ENCODE assay signal across 9 cellular contexts in the genomic region with DNA sequence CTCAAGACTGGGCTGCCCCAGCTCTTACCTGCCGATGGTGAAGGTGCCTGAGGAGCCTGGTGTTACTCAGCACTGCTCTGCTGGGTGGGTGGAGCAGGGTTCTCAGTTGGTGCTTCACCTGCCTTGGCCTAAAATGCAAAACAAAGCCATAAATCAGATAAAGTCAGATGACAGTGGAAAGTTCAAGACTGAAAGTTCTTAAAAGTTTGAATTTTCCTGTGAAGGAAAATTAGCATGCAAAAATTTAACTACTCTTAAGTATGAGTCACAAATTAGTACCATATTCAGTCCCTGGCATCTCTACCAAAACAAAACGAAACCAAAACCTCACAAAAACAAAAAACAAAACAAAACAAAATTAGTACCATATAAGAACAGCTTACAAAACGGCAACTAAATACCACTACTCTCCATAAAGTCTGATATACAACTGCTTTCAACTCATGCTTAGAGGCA. TPM values are rescaled to one million over a fixed set of nuclear protein-coding genes. Genes with fewer than 3 reads are reported as not detected.
DNase-seq lines count a peak whose midpoint lies in the region; ATAC-seq and TF ChIP-seq lines count a peak whose summit lies in the region.
"Had no signal": no experiment of that assay in that cellular context is flagged by ENCODE, and none has a peak within 500 bp of the region (broad histone marks: within the 10 kb centered on the region; RNA-seq: fewer than 3 reads in every experiment).

No MANE protein-coding gene starts in this region.

- no TSS peak for BruUV-seq in Calu3 (replicated peaks; lab: Mats Ljungman, UMichigan)

- H3K9me3 Mint-ChIP-seq in central memory CD8-positive, alpha-beta T cell = no peaks in the 10 kb centered on the region
- no peaks in the 10 kb centered on the region for H3K9me3 Mint-ChIP-seq in stimulated activated naive CD8-positive, alpha-beta T cell treated with anti-CD3 and anti-CD28 coated beads, Interleukin-15, Interleukin-2, amounts not matched to agents 100 ng/mL and 50 ng/mL, for 24 hours
- no peaks in the 10 kb centered on the region for H3K9me3 Mint-ChIP-seq in Calu3 (ENCODE audit: low read depth, unreplicated experiment)

- TF ChIP-seq CTCF in Calu3 (IDR thresholded peaks at IDR 0.05; ENCODE audit: unreplicated experiment) = no peak

- peaks cover 8% of the 10 kb centered on the region for H3K4me1 Mint-ChIP-seq in central memory CD8-positive, alpha-beta T cell
- peaks cover 24% of the 10 kb centered on the region for H3K4me1 Mint-ChIP-seq in stimulated activated naive CD8-positive, alpha-beta T cell treated with anti-CD3 and anti-CD28 coated beads, Interleukin-15, Interleukin-2, amounts not matched to agents 100 ng/mL and 50 ng/mL, for 24 hours (ENCODE audit: low read depth)
- no peaks in the 10 kb centered on the region for H3K4me1 Mint-ChIP-seq in Calu3 (ENCODE audit: low read depth, unreplicated experiment)

- peak; percentile 60 for DNase-seq in activated CD8-positive, alpha-beta memory T cell treated with anti-CD3 and anti-CD28 coated beads for 24 hours
- DNase-seq in activated CD8-positive, alpha-beta memory T cell treated with anti-CD3 and anti-CD28 coated beads, Interleukin-2, amount 50 U/mL, for 48 hours = no peak
- DNase-seq in central memory CD8-positive, alpha-beta T cell (ENCODE audit: low spot score in 2 of 2) = no peak
- DNase-seq in NCI-H748 (lab: John Stamatoyannopoulos, UW; ENCODE audit: unreplicated experiment) = no peak
- DNase-seq in Calu3 = no peak
- DNase-seq in LoVo (ENCODE audit: low spot score) = no peak
- DNase-seq: kidney had no signal

- intact Hi-C loops in Calu3 (cut with micrococcal nuclease; ENCODE audit: unreplicated experiment) = no loop called here

- H3K4me3 Mint-ChIP-seq in central memory CD8-positive, alpha-beta T cell = peak overlapping the region; percentile 29
- H3K4me3 Mint-ChIP-seq in stimulated activated naive CD8-positive, alpha-beta T cell treated with anti-CD3 and anti-CD28 coated beads, Interleukin-15, Interleukin-2, amounts not matched to agents 100 ng/mL and 50 ng/mL, for 24 hours = peak overlapping the region; percentile 12
- no peak overlapping the region for H3K4me3 Mint-ChIP-seq in Calu3 (ENCODE audit: low read depth, unreplicated experiment)

- peak; percentile 80 for ATAC-seq in HG03460 (IDR thresholded peaks at IDR 0.05; ENCODE audit: unreplicated experiment)
- peak; percentile 58 for ATAC-seq in central memory CD8-positive, alpha-beta T cell (replicated peaks; ENCODE audit: extremely low read depth, poor library complexity, severe bottlenecking)

- peaks cover 32% of the 10 kb centered on the region for H3K36me3 Mint-ChIP-seq in central memory CD8-positive, alpha-beta T cell (ENCODE audit: insufficient read depth)
- peaks cover 81% of the 10 kb centered on the region for H3K36me3 Mint-ChIP-seq in stimulated activated naive CD8-positive, alpha-beta T cell treated with anti-CD3 and anti-CD28 coated beads, Interleukin-15, Interleukin-2, amounts not matched to agents 100 ng/mL and 50 ng/mL, for 24 hours (ENCODE audit: low read depth)
- H3K36me3 Mint-ChIP-seq in Calu3 (ENCODE audit: insufficient read depth, unreplicated experiment) = peaks cover 70% of the 10 kb centered on the region

- H3K27me3 Mint-ChIP-seq in central memory CD8-positive, alpha-beta T cell = no peaks in the 10 kb centered on the region
- no peaks in the 10 kb centered on the region for H3K27me3 Mint-ChIP-seq in stimulated activated naive CD8-positive, alpha-beta T cell treated with anti-CD3 and anti-CD28 coated beads, Interleukin-15, Interleukin-2, amounts not matched to agents 100 ng/mL and 50 ng/mL, for 24 hours
- H3K27me3 Mint-ChIP-seq in Calu3 (ENCODE audit: unreplicated experiment) = no peaks in the 10 kb centered on the region

- CTCF ChIA-PET in Calu3 (lab: Charles Lee) = no interaction called here

- peak overlapping the region; percentile 73 for H3K27ac Mint-ChIP-seq in central memory CD8-positive, alpha-beta T cell (ENCODE audit: low read depth)
- peak overlapping the region; percentile 69 for H3K27ac Mint-ChIP-seq in stimulated activated naive CD8-positive, alpha-beta T cell treated with anti-CD3 and anti-CD28 coated beads, Interleukin-15, Interleukin-2, amounts not matched to agents 100 ng/mL and 50 ng/mL, for 24 hours
- no peak overlapping the region for H3K27ac Mint-ChIP-seq in Calu3 (ENCODE audit: unreplicated experiment)

RNA-seq across cellular contexts. Expression of gene YBX3, which starts 21.9 kb away (rescaled TPM):
- total RNA-seq in Calu3 (2022) = 295 and 312 TPM in 2 replicates

RNA-seq across cellular contexts. Expression of gene STYK1, which starts 27.4 kb away (rescaled TPM):
- 8.4 and 10.7 TPM in 2 replicates for total RNA-seq in Calu3 (2022)
